In the genomic region with DNA sequence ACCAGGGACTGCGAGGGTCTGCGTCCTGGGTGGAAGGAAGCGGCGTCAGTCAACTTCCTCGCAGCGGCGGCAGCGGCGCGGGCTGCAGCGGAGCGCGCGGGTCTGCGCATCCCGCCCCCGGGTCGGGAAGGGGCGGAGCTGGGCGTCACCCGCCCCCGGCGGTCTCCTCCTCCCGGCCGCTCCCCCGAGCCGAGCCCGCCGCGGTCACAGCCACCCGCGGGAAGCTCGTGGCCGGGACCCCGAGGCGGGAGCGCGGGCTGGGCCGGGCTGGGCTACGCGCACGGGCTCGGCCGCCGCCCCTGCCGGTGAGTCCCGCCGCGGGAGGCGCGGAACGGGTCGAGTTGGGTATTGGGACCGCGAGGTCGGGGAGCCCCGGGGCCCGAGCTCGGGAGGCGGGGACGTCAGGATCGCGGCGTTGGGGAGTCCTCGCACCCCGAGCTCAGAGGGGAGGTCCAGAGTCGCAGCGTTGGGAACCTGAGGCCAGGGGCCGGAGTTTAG, we compare ENCODE assay signal across 8 cellular contexts. TPM values are rescaled to one million over a fixed set of nuclear protein-coding genes. Genes with fewer than 3 reads are reported as not detected.
DNase-seq lines count a peak whose midpoint lies in the region; ATAC-seq and TF ChIP-seq lines count a peak whose summit lies in the region.

A gene with protein sequence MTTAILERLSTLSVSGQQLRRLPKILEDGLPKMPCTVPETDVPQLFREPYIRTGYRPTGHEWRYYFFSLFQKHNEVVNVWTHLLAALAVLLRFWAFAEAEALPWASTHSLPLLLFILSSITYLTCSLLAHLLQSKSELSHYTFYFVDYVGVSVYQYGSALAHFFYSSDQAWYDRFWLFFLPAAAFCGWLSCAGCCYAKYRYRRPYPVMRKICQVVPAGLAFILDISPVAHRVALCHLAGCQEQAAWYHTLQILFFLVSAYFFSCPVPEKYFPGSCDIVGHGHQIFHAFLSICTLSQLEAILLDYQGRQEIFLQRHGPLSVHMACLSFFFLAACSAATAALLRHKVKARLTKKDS (plus strand): TSS at position 207 of the 498 bp plus-strand sequence. CDS start 41,063 bp downstream, outside the sequence.

- peak; percentile 77 for DNase-seq in COLO668 (lab: John Stamatoyannopoulos, UW; ENCODE audit: unreplicated experiment)
- DNase-seq in HL-60 (ENCODE audit: low read depth in 1 of 2, low spot score in 1 of 2) = peak; percentile 56 to 72
- DNase-seq in Peyer's patch = peak; percentile 75 to 90 (median 88)
- DNase-seq in activated T-helper 1 cell treated with Interleukin-2 at 50 U/mL for 16 hours (ENCODE audit: low read depth) = peak; percentile 77
- DNase-seq in fibroblast of mammary gland (ENCODE audit: low read depth) = peak; percentile 36
- DNase-seq in natural killer cell treated with Interleukin-12 subunit alpha and Interleukin-12 subunit beta and Interleukin-15 and Interleukin-18, amount 100 ng/mL, for 72 hours (ENCODE audit: low spot score) = peak; percentile 89
- DNase-seq in stimulated activated naive CD4-positive, alpha-beta T cell (lab: John Stamatoyannopoulos, UW) = peak; percentile 67 to 87 (median 78)

- H3K27me3 ChIP-seq in HL-60 (ENCODE audit: insufficient read depth, poor library complexity, severe bottlenecking) = no peaks in the 10 kb centered on the region
- H3K27me3 ChIP-seq in Peyer's patch = no peaks in the 10 kb centered on the region

- H3K36me3 ChIP-seq in Peyer's patch = peaks cover 0 to 9% (median 0%) of the 10 kb centered on the region in 3 donors

- peaks cover 16 to 21% of the 10 kb centered on the region in 2 donors for H3K4me1 Mint-ChIP-seq in natural killer cell treated with Interleukin-12 subunit alpha and Interleukin-12 subunit beta and Interleukin-15 and Interleukin-18, amount 100 ng/mL, for 72 hours (ENCODE audit: low read depth in 2 of 2)

- peaks cover 0 to 26% (median 2%) of the 10 kb centered on the region in 4 donors for H3K4me1 ChIP-seq in Peyer's patch

- H3K4me3 Mint-ChIP-seq in natural killer cell treated with Interleukin-12 subunit alpha and Interleukin-12 subunit beta and Interleukin-15 and Interleukin-18, amount 100 ng/mL, for 72 hours = peak within 1 kb of the TSS; percentile 98

- peak; percentile 62 to 89 for TF ChIP-seq POLR2A in Peyer's patch (IDR thresholded peaks at IDR 0.05)

- peak within 1 kb of the TSS; percentile 93 for H3K4me3 ChIP-seq in HL-60 (replicated peaks; ENCODE audit: insufficient read depth, low read length)
- peak within 1 kb of the TSS; percentile 78 to 92 (median 88) for H3K4me3 ChIP-seq in Peyer's patch
- peak within 1 kb of the TSS; percentile 82 for H3K4me3 ChIP-seq in fibroblast of mammary gland (ENCODE audit: control insufficient read depth, low read depth, low read length)

- ATAC-seq in GM19467 (IDR thresholded peaks at IDR 0.05; ENCODE audit: unreplicated experiment) = peak; percentile 88
- peak; percentile 97 to 98 for ATAC-seq in natural killer cell treated with Interleukin-12 subunit alpha and Interleukin-12 subunit beta and Interleukin-15 and Interleukin-18, amount 100 ng/mL, for 72 hours

- H3K9me3 ChIP-seq in Peyer's patch = no peaks in the 10 kb centered on the region

- H3K27ac ChIP-seq in HL-60 (replicated peaks) = peak within 1 kb of the TSS; percentile 67
- H3K27ac ChIP-seq in Peyer's patch = peak within 1 kb of the TSS; percentile 90 to 95 (median 92)

- no peaks in the 10 kb centered on the region for H3K27me3 Mint-ChIP-seq in natural killer cell treated with Interleukin-12 subunit alpha and Interleukin-12 subunit beta and Interleukin-15 and Interleukin-18, amount 100 ng/mL, for 72 hours

- TF ChIP-seq CTCF in HL-60 (IDR thresholded peaks at IDR 0.05; ENCODE audit: insufficient read depth, low read length) (no peak), Peyer's patch (IDR thresholded peaks at IDR 0.05) (no peak), fibroblast of mammary gland (conservative IDR thresholded peaks at IDR 0.05; ENCODE audit: control insufficient read depth, insufficient read depth, low read depth, low read length) (no peak)

- peak within 1 kb of the TSS; percentile 85 to 89 for H3K27ac Mint-ChIP-seq in natural killer cell treated with Interleukin-12 subunit alpha and Interleukin-12 subunit beta and Interleukin-15 and Interleukin-18, amount 100 ng/mL, for 72 hours

- H3K36me3 Mint-ChIP-seq in natural killer cell treated with Interleukin-12 subunit alpha and Interleukin-12 subunit beta and Interleukin-15 and Interleukin-18, amount 100 ng/mL, for 72 hours = no peaks in the 10 kb centered on the region

- H3K9me3 Mint-ChIP-seq in natural killer cell treated with Interleukin-12 subunit alpha and Interleukin-12 subunit beta and Interleukin-15 and Interleukin-18, amount 100 ng/mL, for 72 hours = no peaks in the 10 kb centered on the region

RNA-seq across cellular contexts. Expression of the gene that starts here (rescaled TPM):
- total RNA-seq in Peyer's patch = 100 to 1,000 TPM in 3 of 4 donors, 1 to 10 TPM in 1; 9.1 to 300 (median 210) TPM
- 1 to 10 TPM; 4.1 to 4.4 TPM for total RNA-seq in natural killer cell treated with Interleukin-12 subunit alpha and Interleukin-12 subunit beta and Interleukin-15 and Interleukin-18, amount 100 ng/mL, for 72 hours

Comparison
In these comparisons a context has a peak if more than half of its experiments do, and no peak if none do; other contexts are left out.
1. Peak in every context shown above with its lines: DNase-seq, ATAC-seq, H3K4me3 ChIP-seq and H3K27ac ChIP-seq.
2. DNase-seq: peak in every context shown above with its lines; median percentile 89 in natural killer cell treated with Interleukin-12 subunit alpha and Interleukin-12 subunit beta and Interleukin-15 and Interleukin-18, amount 100 ng/mL, for 72 hours; 88 in Peyer's patch; 78 in stimulated activated naive CD4-positive, alpha-beta T cell; 77 in COLO668; 77 in activated T-helper 1 cell treated with Interleukin-2 at 50 U/mL for 16 hours; 64 in HL-60; 36 in fibroblast of mammary gland.